In the genomic region with DNA sequence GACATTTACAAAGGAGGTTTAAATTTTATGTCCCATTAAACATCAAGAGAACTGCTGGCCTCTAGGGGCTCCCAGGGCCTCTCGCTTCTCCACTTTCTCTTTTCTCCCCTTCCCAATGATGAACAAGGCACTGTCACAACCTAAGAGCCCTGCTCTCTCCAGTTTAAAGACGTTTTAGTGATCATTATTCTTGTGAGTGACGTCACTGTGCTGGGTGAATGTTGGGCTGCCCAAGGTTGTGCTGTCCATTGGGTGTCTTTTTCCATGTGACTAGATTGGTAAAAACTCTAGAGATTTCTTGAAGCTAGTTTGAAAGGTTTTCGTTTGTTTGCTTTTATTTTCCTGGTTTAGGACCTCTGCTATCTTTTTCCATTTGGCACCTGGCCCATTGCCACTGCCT, we compare ENCODE assay signal across 25 cellular contexts.
"Had no signal": no experiment of that assay in that cellular context is flagged by ENCODE, and none has a peak within 500 bp of the region (broad histone marks: within the 10 kb centered on the region; RNA-seq: fewer than 3 reads in every experiment).

No MANE protein-coding gene starts in this region.

- H3K36me3 ChIP-seq: Peyer's patch, SJCRH30 had no signal

- H3K9me3 Mint-ChIP-seq: T-helper 1 cell treated with Interleukin-12 subunit alpha and Interleukin-12 subunit beta and Interleukin-4 antibody, amounts not matched to agents 30 μg/mL and 1 μg/mL, for 36 hours had no signal

- H3K27ac ChIP-seq: KMS-11, PC-9, Peyer's patch, SJCRH30 had no signal

- H3K4me3 ChIP-seq: PC-9, Peyer's patch, SJCRH30 had no signal

- ATAC-seq: Right ventricle myocardium inferior, SK-N-SH treated with all-trans-retinoic acid at 6 μM for 48 hours, T-cell had no signal

- H3K27me3 Mint-ChIP-seq: T-cell had no signal

- H3K4me3 Mint-ChIP-seq: T-cell; T-helper 1 cell treated with Interleukin-12 subunit alpha and Interleukin-12 subunit beta and Interleukin-4 antibody, amounts not matched to agents 30 μg/mL and 1 μg/mL, for 36 hours had no signal

- H3K36me3 Mint-ChIP-seq: T-cell had no signal

- DNase-seq: IMR-90, Kasumi-1, MM.1S, NCI-H1092 treated with DMSO at 0.1 percent for 48 hours, NCI-H1436, NCI-H187, NCI-H2029, NCI-H2081 treated with DMSO at 0.1 percent for 48 hours, NCI-H2171, NCI-H226, NCI-H446, NCI-H510A, NCI-H524 treated with DMSO at 0.1 percent for 48 hours, NCI-H69, NCI-H774, OCI-M1, PC-9, Peyer's patch, SHP77 treated with DMSO at 0.1 percent for 48 hours, SJCRH30, T-cell had no signal

- H3K4me2 ChIP-seq: KMS-11, PC-9 had no signal

- H3K9ac ChIP-seq: KMS-11 had no signal

- H3K4me1 ChIP-seq: Peyer's patch, SJCRH30 had no signal

- H3K9me3 ChIP-seq: Peyer's patch, SJCRH30 had no signal

- H3K27me3 ChIP-seq: Peyer's patch, SJCRH30 had no signal

- H2AFZ ChIP-seq: PC-9 had no signal

- H3K27ac Mint-ChIP-seq: T-cell; T-helper 1 cell treated with Interleukin-12 subunit alpha and Interleukin-12 subunit beta and Interleukin-4 antibody, amounts not matched to agents 30 μg/mL and 1 μg/mL, for 36 hours had no signal

- H3K4me1 Mint-ChIP-seq: T-cell had no signal
